23 cellular contexts compared by ENCODE assay signal in the genomic region with DNA sequence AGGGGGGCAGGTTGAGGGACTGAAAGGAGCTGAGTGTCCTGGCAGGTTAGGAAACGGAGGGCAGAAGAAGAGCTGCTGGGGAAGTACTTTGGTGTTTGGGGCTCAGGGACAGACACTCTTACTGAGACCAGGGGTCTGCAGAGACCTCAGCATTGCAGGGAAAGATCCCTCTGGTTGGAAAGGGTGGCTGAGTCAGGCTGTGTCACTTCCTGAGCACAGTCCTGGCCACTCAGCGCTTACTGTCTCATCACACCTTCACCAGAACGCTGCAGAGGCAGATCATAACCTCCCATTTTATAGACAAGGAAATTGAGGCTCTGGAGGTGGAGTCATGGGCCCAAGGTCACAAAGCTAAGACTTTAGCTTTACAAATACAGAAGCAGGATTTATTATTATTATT. TPM values are rescaled to one million over a fixed set of nuclear protein-coding genes. Genes with fewer than 3 reads are reported as not detected.
"Had no signal": no experiment of that assay in that cellular context is flagged by ENCODE, and none has a peak within 500 bp of the region (broad histone marks: within the 10 kb centered on the region; RNA-seq: fewer than 3 reads in every experiment).

No MANE protein-coding gene starts in this region.

- ATAC-seq: activated CD4-positive, alpha-beta T cell treated with anti-CD3 and anti-CD28 coated beads for 36 hours; activated T-cell treated with anti-CD3 and anti-CD28 coated beads, Interleukin-2, amount 50 U/mL, for 72 hours; activated T-helper 17 cell treated with anti-CD3 and anti-CD28 coated beads, Interleukin-2, amount 50 U/mL, for 72 hours; Panc1 had no signal

- H3K9ac ChIP-seq: SK-N-SH had no signal

- H3K4me1 Mint-ChIP-seq: activated naive CD8-positive, alpha-beta T cell treated with anti-CD3 and anti-CD28 coated beads for 36 hours; activated T-helper 17 cell treated with anti-CD3 and anti-CD28 coated beads, Interleukin-2, amount 50 U/mL, for 72 hours had no signal

- DNase-seq: activated CD4-positive, alpha-beta memory T cell treated with anti-CD3 and anti-CD28 coated beads for 36 hours; activated CD4-positive, alpha-beta T cell treated with anti-CD3 and anti-CD28 coated beads for 36 hours; activated CD4-positive, alpha-beta T cell treated with anti-CD3 and anti-CD28 coated beads, Interleukin-2, amount 50 U/mL, for 1 hour; activated effector memory CD4-positive, alpha-beta T cell treated with anti-CD3 and anti-CD28 coated beads, Interleukin-2, amount 50 U/mL, for 16 hours; activated naive CD4-positive, alpha-beta T cell; activated naive CD4-positive, alpha-beta T cell treated with anti-CD3 and anti-CD28 coated beads, Interleukin-2, amount 50 U/mL, for 16 hours; activated naive CD8-positive, alpha-beta T cell treated with anti-CD3 and anti-CD28 coated beads for 36 hours; activated T-cell treated with anti-CD3 and anti-CD28 coated beads, Interleukin-2, amount 50 U/mL, for 1 hour; activated T-cell treated with anti-CD3 and anti-CD28 coated beads, Interleukin-2, amount 50 U/mL, for 72 hours; amniotic stem cell; aorta; brain microvascular endothelial cell; NCI-H1048; NCI-H1694 treated with DMSO at 0.1 percent for 48 hours; NCI-H524 treated with DMSO at 0.1 percent for 48 hours; RPMI8226 had no signal

- H3K9me3 Mint-ChIP-seq: activated CD4-positive, alpha-beta memory T cell treated with anti-CD3 and anti-CD28 coated beads for 36 hours; activated naive CD8-positive, alpha-beta T cell treated with anti-CD3 and anti-CD28 coated beads for 36 hours; activated T-cell treated with anti-CD3 and anti-CD28 coated beads, Interleukin-2, amount 50 U/mL, for 72 hours; activated T-helper 17 cell treated with anti-CD3 and anti-CD28 coated beads, Interleukin-2, amount 50 U/mL, for 72 hours; T-helper 1 cell treated with Interleukin-12 subunit alpha and Interleukin-12 subunit beta and Interleukin-4 antibody, amounts not matched to agents 30 μg/mL and 1 μg/mL, for 36 hours; T-helper 2 cell treated with Interferon-gamma antibody and Interleukin-4, amounts not matched to agents 5 μg/mL and 100 μg/mL, for 36 hours had no signal

- H3K4me3 Mint-ChIP-seq: activated CD4-positive, alpha-beta memory T cell treated with anti-CD3 and anti-CD28 coated beads for 36 hours; activated CD4-positive, alpha-beta T cell treated with anti-CD3 and anti-CD28 coated beads for 36 hours; activated naive CD8-positive, alpha-beta T cell treated with anti-CD3 and anti-CD28 coated beads for 36 hours; activated T-cell treated with anti-CD3 and anti-CD28 coated beads, Interleukin-2, amount 50 U/mL, for 72 hours; activated T-helper 17 cell treated with anti-CD3 and anti-CD28 coated beads, Interleukin-2, amount 50 U/mL, for 72 hours; T-helper 1 cell treated with Interleukin-12 subunit alpha and Interleukin-12 subunit beta and Interleukin-4 antibody, amounts not matched to agents 30 μg/mL and 1 μg/mL, for 36 hours; T-helper 2 cell treated with Interferon-gamma antibody and Interleukin-4, amounts not matched to agents 5 μg/mL and 100 μg/mL, for 36 hours had no signal

- H3K4me2 ChIP-seq: SK-N-SH had no signal

- H3K4me3 ChIP-seq: SJSA1 had no signal

- H3K9me3 ChIP-seq: SJSA1, SK-N-SH had no signal

- H3K36me3 ChIP-seq: brain microvascular endothelial cell, SJSA1 had no signal

- H3K4me1 ChIP-seq: SJSA1 had no signal

- H3K36me3 Mint-ChIP-seq: activated CD4-positive, alpha-beta memory T cell treated with anti-CD3 and anti-CD28 coated beads for 36 hours; activated naive CD8-positive, alpha-beta T cell treated with anti-CD3 and anti-CD28 coated beads for 36 hours had no signal

- H3K27ac ChIP-seq: brain microvascular endothelial cell, SJSA1 had no signal

- H3K27ac Mint-ChIP-seq: activated CD4-positive, alpha-beta memory T cell treated with anti-CD3 and anti-CD28 coated beads for 36 hours; activated CD4-positive, alpha-beta T cell treated with anti-CD3 and anti-CD28 coated beads for 36 hours; activated naive CD8-positive, alpha-beta T cell treated with anti-CD3 and anti-CD28 coated beads for 36 hours; activated T-cell treated with anti-CD3 and anti-CD28 coated beads, Interleukin-2, amount 50 U/mL, for 72 hours; activated T-helper 17 cell treated with anti-CD3 and anti-CD28 coated beads, Interleukin-2, amount 50 U/mL, for 72 hours; T-helper 1 cell treated with Interleukin-12 subunit alpha and Interleukin-12 subunit beta and Interleukin-4 antibody, amounts not matched to agents 30 μg/mL and 1 μg/mL, for 36 hours; T-helper 2 cell treated with Interferon-gamma antibody and Interleukin-4, amounts not matched to agents 5 μg/mL and 100 μg/mL, for 36 hours had no signal

RNA-seq across cellular contexts. Expression of gene LMX1B, which starts 54.3 kb away (rescaled TPM):
- total RNA-seq: activated CD4-positive, alpha-beta memory T cell treated with anti-CD3 and anti-CD28 coated beads for 36 hours; activated CD4-positive, alpha-beta T cell treated with anti-CD3 and anti-CD28 coated beads for 36 hours; activated CD8-positive, alpha-beta memory T cell treated with anti-CD3 and anti-CD28 coated beads for 36 hours; activated naive CD8-positive, alpha-beta T cell treated with anti-CD3 and anti-CD28 coated beads for 36 hours; activated T-cell treated with anti-CD3 and anti-CD28 coated beads, Interleukin-2, amount 50 U/mL, for 72 hours; activated T-helper 17 cell treated with anti-CD3 and anti-CD28 coated beads, Interleukin-2, amount 50 U/mL, for 72 hours; SJSA1 had no signal
- polyA plus RNA-seq: aorta, SK-N-SH had no signal
